10 cellular contexts compared by ENCODE assay signal in genomic region chrX:10633722-10634121, GRCh38. TPM values are rescaled to one million over a fixed set of nuclear protein-coding genes. Genes with fewer than 3 reads are reported as not detected.
DNase-seq lines count a peak whose midpoint lies in the region; ATAC-seq and TF ChIP-seq lines count a peak whose summit lies in the region.
"Had no signal": no experiment of that assay in that cellular context is flagged by ENCODE, and none has a peak within 500 bp of the region (broad histone marks: within the 10 kb centered on the region; RNA-seq: fewer than 3 reads in every experiment).

No MANE protein-coding gene starts in this region.

- H3K27me3 ChIP-seq in brain microvascular endothelial cell (replicated peaks), result no peaks in the 10 kb centered on the region
- no peaks in the 10 kb centered on the region for H3K27me3 ChIP-seq in lung (ENCODE audit: control insufficient read depth, insufficient read depth)

- no peaks in the 10 kb centered on the region for H3K4me1 ChIP-seq in lung (ENCODE audit: control insufficient read depth in 2 of 2, insufficient read depth in 2 of 2, low read length in 2 of 2)

- TF ChIP-seq CTCF in AG10803 (conservative IDR thresholded peaks at IDR 0.05; ENCODE audit: low read length) (no peak), brain microvascular endothelial cell (IDR thresholded peaks at IDR 0.05; ENCODE audit: low read depth, low read length, missing control alignments) (no peak), lung (IDR thresholded peaks at IDR 0.05; ENCODE audit: control extremely low read depth, extremely low read depth) (no peak)

- ATAC-seq in lung (ENCODE audit: insufficient read depth, low FRiP score), result no peak

- WGBS in lung, 2 donors, result 0 to 12% methylated on average over 2 of the region's 2 CpGs

- H3K9me3 ChIP-seq in lung (ENCODE audit: control insufficient read depth in 2 of 2, insufficient read depth in 1 of 2, low read length in 1 of 2), result peaks cover 0 to 2% of the 10 kb centered on the region in 2 donors

- in situ Hi-C loops in brain microvascular endothelial cell (cut with HindIII; ENCODE audit: low pct_ligation_motif_present, low sequenced_read_pairs), result no loop called here

- DNase-seq in AG10803 (ENCODE audit: low read depth), result peak; percentile 82
- peak; percentile 59 for DNase-seq in NCI-H1436 treated with DMSO at 0.1 percent for 48 hours (lab: John Stamatoyannopoulos, UW)
- peak; percentile 88 for DNase-seq in brain microvascular endothelial cell
- DNase-seq in lung (ENCODE audit: low spot score), result peak; percentile 38
- no peak for DNase-seq in SKM-1 treated with dmso at 0.1 percent for 144 hours (lab: John Stamatoyannopoulos, UW; ENCODE audit: unreplicated experiment)
- no peak for DNase-seq in LoVo (ENCODE audit: low spot score)
- no peak for DNase-seq in GF-D8 (lab: John Stamatoyannopoulos, UW)
- DNase-seq in superior temporal gyrus (ENCODE audit: extremely low spot score), result no peak
- DNase-seq: activated naive CD8-positive, alpha-beta T cell treated with anti-CD3 and anti-CD28 coated beads, Interleukin-2, amount 10 ng/mL, durations not matched to agents 7 days and 5 days had no signal

- H3K36me3 ChIP-seq in brain microvascular endothelial cell (replicated peaks) (no peaks in the 10 kb centered on the region), lung (ENCODE audit: control insufficient read depth in 2 of 2, insufficient read depth in 2 of 2, low read length in 2 of 2) (no peaks in the 10 kb centered on the region)

- H3K4me3 ChIP-seq in AG10803 (ENCODE audit: low read length) (no peak overlapping the region), brain microvascular endothelial cell (ENCODE audit: low read depth, low read length) (no peak overlapping the region), lung (no peak overlapping the region)

- H3K27ac ChIP-seq in brain microvascular endothelial cell (peak overlapping the region; percentile 81), lung (ENCODE audit: low read depth in 1 of 2, low read length in 1 of 2) (no peak overlapping the region)
- H3K27ac ChIP-seq: KMS-11 had no signal

RNA-seq across cellular contexts. Expression of gene MID1, which starts 13.3 kb away (rescaled TPM):
- total RNA-seq in lung, result 10 to 100 TPM; 20.6 to 25.8 TPM
- polyA plus RNA-seq in lung, result 1 to 10 TPM; 4.3 to 5.2 TPM

Comparison
In these comparisons a context has a peak if more than half of its experiments do, and no peak if none do; other contexts are left out.
1. DNase-seq: peak in AG10803 (single experiment), NCI-H1436 treated with DMSO at 0.1 percent for 48 hours (single experiment), brain microvascular endothelial cell (single experiment) and lung (single experiment); none in SKM-1 treated with dmso at 0.1 percent for 144 hours (single experiment), LoVo (single experiment), GF-D8 (single experiment) and superior temporal gyrus (single experiment).